ENCODE assay signal across 8 cellular contexts in genomic region chr6:39430968-39431523, GRCh38.
DNase-seq lines count a peak whose midpoint lies in the region; ATAC-seq, FAIRE-seq and TF ChIP-seq lines count a peak whose summit lies in the region.

No MANE protein-coding gene starts in this region.

- no peaks in the 10 kb centered on the region for H3K27me3 ChIP-seq in adipocyte (replicated peaks; ENCODE audit: control insufficient read depth, insufficient read depth, low read length)
- no peaks in the 10 kb centered on the region for H3K27me3 ChIP-seq in upper lobe of left lung

- peaks cover 26% of the 10 kb centered on the region for H3K4me1 ChIP-seq in adipocyte (ENCODE audit: control insufficient read depth, insufficient read depth, low read length)
- H3K4me1 ChIP-seq in kidney (ENCODE audit: control insufficient read depth in 1 of 2, insufficient read depth in 1 of 2, low read depth in 1 of 2, low read length in 2 of 2): no peaks in the 10 kb centered on the region
- peaks cover 6 to 15% (median 12%) of the 10 kb centered on the region in 4 donors for H3K4me1 ChIP-seq in upper lobe of left lung

- 21 to 29% methylated on average over 11 of the region's 11 CpGs for WGBS in upper lobe of left lung, 2 donors

- intact Hi-C loops in kidney (cut with DNase I): no loop called here

- H3K9me3 ChIP-seq in adipocyte (ENCODE audit: control insufficient read depth, low read length) (peaks cover 1% of the 10 kb centered on the region), kidney (ENCODE audit: control insufficient read depth in 1 of 2, low read length in 2 of 2) (no peaks in the 10 kb centered on the region), upper lobe of left lung (no peaks in the 10 kb centered on the region)

- TF ChIP-seq EP300 in upper lobe of left lung (IDR thresholded peaks at IDR 0.05): no peak

- ATAC-seq in upper lobe of left lung (ENCODE audit: low FRiP score in 2 of 2): peak; percentile 30 to 56
- no peak for ATAC-seq in HG02852 (IDR thresholded peaks at IDR 0.05; ENCODE audit: unreplicated experiment)

- no peak for TF ChIP-seq CTCF in kidney (IDR thresholded peaks at IDR 0.05; ENCODE audit: borderline replicate concordance, extremely low read depth, insufficient read depth)
- no peak for TF ChIP-seq CTCF in upper lobe of left lung (IDR thresholded peaks at IDR 0.05)

- no peak overlapping the region for H3K9ac ChIP-seq in adipocyte (ENCODE audit: low read length)
- H3K9ac ChIP-seq in kidney (ENCODE audit: low read length in 2 of 2): no peak overlapping the region

- FAIRE-seq in kidney (lab: Jason Lieb, UNC): no peak
- no peak for FAIRE-seq in GM12891 (lab: Jason Lieb, UNC)

- no peak overlapping the region for H3K27ac ChIP-seq in kidney (ENCODE audit: low read depth in 2 of 2, low read length in 2 of 2)
- peak overlapping the region in 3 of 4 donors; percentile 38 to 51 (median 46) for H3K27ac ChIP-seq in upper lobe of left lung

- H3K36me3 ChIP-seq in adipocyte (ENCODE audit: control insufficient read depth, insufficient read depth, low read length, severe bottlenecking): no peaks in the 10 kb centered on the region
- no peaks in the 10 kb centered on the region for H3K36me3 ChIP-seq in kidney (ENCODE audit: control insufficient read depth in 1 of 2, insufficient read depth in 2 of 2, low read length in 2 of 2)
- H3K36me3 ChIP-seq in upper lobe of left lung: no peaks in the 10 kb centered on the region

- H3K4me3 ChIP-seq in adipocyte (ENCODE audit: low read length) (no peak overlapping the region), kidney (ENCODE audit: low read length in 2 of 2) (no peak overlapping the region), upper lobe of left lung (peak overlapping the region in 2 of 4 donors; percentile 18 to 21)

- TF ChIP-seq POLR2A in upper lobe of left lung (IDR thresholded peaks at IDR 0.05) (no peak), GM12891 (IDR thresholded peaks at IDR 0.05; ENCODE audit: low read depth, low read length) (no peak)

- DNase-seq in activated CD4-positive, alpha-beta T cell treated with anti-CD3 and anti-CD28 coated beads for 48 hours: peak; percentile 9
- DNase-seq in activated CD4-positive, alpha-beta T cell treated with anti-CD3 and anti-CD28 coated beads for 1 hour: no peak
- DNase-seq in adipocyte (ENCODE audit: low read depth) (peak; percentile 60), kidney (peak; percentile 80), upper lobe of left lung (peak; percentile 43 to 53), GM12891 (ENCODE audit: insufficient read length, low spot score) (no peak), NOMO-1 treated with dmso at 0.1 percent for 144 hours (lab: John Stamatoyannopoulos, UW; ENCODE audit: unreplicated experiment) (no peak)

TF ChIP-seq in GM12891, 5 proteins besides CTCF, POLR2A, EP300 and RAD21:
- no peak for TF ChIP-seq TAF1 (IDR thresholded peaks at IDR 0.05; ENCODE audit: low read depth, low read length)
- no peak for TF ChIP-seq POLR2AphosphoS5 (IDR thresholded peaks at IDR 0.05; ENCODE audit: low read depth, low read length)
- TF ChIP-seq SPI1 (IDR thresholded peaks at IDR 0.05; ENCODE audit: low read depth, low read length): no peak
- TF ChIP-seq PAX5 (IDR thresholded peaks at IDR 0.05; ENCODE audit: insufficient read depth, low read length, severe bottlenecking): no peak
- no peak for TF ChIP-seq POU2F2 (IDR thresholded peaks at IDR 0.05; ENCODE audit: low read depth, low read length)

Comparison
In these comparisons a context has a peak if more than half of its experiments do, and no peak if none do; other contexts are left out.
1. DNase-seq: peak in activated CD4-positive, alpha-beta T cell treated with anti-CD3 and anti-CD28 coated beads for 48 hours (single experiment), adipocyte (single experiment), kidney (single experiment) and upper lobe of left lung (2 of 2); none in activated CD4-positive, alpha-beta T cell treated with anti-CD3 and anti-CD28 coated beads for 1 hour (single experiment), GM12891 (single experiment) and NOMO-1 treated with dmso at 0.1 percent for 144 hours (single experiment).
2. H3K27ac ChIP-seq: peak in upper lobe of left lung (3 of 4); none in kidney (0 of 2).